Comparison of ENCODE assay signal across 1 cellular context in the genomic region with DNA sequence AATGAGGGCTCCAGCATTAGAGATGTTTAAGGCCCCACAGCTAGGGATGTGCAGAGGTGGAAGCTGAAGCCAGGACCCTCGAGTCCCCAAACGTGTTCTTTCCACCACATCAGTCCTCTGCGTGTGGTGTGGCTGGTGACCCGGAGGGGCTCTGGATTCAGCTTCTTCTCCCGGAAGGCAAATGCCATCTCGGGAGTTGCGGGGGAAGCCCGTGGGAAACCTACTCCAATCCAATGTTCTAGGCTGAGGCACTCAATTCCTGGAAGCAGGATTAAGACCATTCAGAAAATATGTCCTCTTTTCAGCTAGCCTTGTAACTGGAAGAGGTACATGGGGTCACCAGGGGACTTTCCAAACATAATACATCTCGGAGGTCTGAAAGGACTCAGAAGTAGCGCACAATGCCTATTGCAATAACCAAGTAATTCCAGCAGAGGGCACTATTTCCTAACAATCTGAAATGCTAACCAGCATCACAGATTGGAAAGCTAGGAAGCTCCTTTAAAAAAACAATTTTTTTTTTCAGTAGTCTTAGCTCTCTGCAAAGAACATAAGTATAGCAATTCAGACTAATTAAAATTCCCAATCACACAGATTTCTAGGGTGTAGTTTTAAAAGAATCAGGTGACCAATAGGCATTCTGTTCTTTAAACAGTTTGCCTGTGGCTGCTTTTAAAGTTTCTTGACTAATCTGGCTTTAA.
TF ChIP-seq lines count a peak whose summit lies in the region.

No MANE protein-coding gene starts in this region.

TF ChIP-seq in HepG2, 621 proteins besides CTCF, POLR2A, EP300 and RAD21:
- TF ChIP-seq SMC3 (IDR thresholded peaks at IDR 0.05; ENCODE audit: low read length) (peak; percentile 58), STAG1 (CRISPR knock-in tag; IDR thresholded peaks at IDR 0.05) (peak; percentile 78), LCORL (IDR thresholded peaks at IDR 0.05) (no peak), LCORL (CRISPR knock-in tag; IDR thresholded peaks at IDR 0.05) (no peak)
